8 cellular contexts compared by ENCODE assay signal in genomic region chr1:1599030-1599916, GRCh38. TPM values are rescaled to one million over a fixed set of nuclear protein-coding genes. Genes with fewer than 3 reads are reported as not detected.
DNase-seq lines count a peak whose midpoint lies in the region; ATAC-seq and TF ChIP-seq lines count a peak whose summit lies in the region.

No MANE protein-coding gene starts in this region.

- H3K4me3 Mint-ChIP-seq in Caco-2 (ENCODE audit: unreplicated experiment): peak overlapping the region; percentile 76
- peak overlapping the region; percentile 77 to 80 for H3K4me3 Mint-ChIP-seq in stimulated activated naive B cell treated with anti-CD40 and anti-IgM and Interleukin-4, amounts not matched to agents 10 μg/mL and 1 μg/mL and 100 μg/mL, for 72 hours

- no peaks in the 10 kb centered on the region for H3K9me3 ChIP-seq in Caco-2

- DNase-seq in Caco-2: peak in 1 of 2 experiments; percentile 37
- DNase-seq in activated naive CD4-positive, alpha-beta T cell treated with anti-CD3 and anti-CD28 coated beads, Interleukin-2, amount 50 U/mL, for 16 hours: peak; percentile 43
- DNase-seq in hepatic stellate cell (ENCODE audit: low spot score): peak; percentile 66
- DNase-seq in stimulated activated naive B cell treated with anti-CD40 and anti-IgM and Interleukin-4, amounts not matched to agents 10 μg/mL and 1 μg/mL and 100 μg/mL, for 72 hours: no peak
- DNase-seq in OCI-M2 (lab: John Stamatoyannopoulos, UW; ENCODE audit: unreplicated experiment): no peak

- no peaks in the 10 kb centered on the region for H3K36me3 ChIP-seq in Caco-2 (ENCODE audit: control insufficient read depth, insufficient read depth, low read length)

- CTCF ChIA-PET in Caco-2 (lab: Charles Lee): no interaction called here

- H3K27me3 ChIP-seq in Caco-2 (replicated peaks; ENCODE audit: control insufficient read depth, insufficient read depth, low read length): no peaks in the 10 kb centered on the region

- H3K9me3 Mint-ChIP-seq in Caco-2 (ENCODE audit: unreplicated experiment): no peaks in the 10 kb centered on the region
- no peaks in the 10 kb centered on the region for H3K9me3 Mint-ChIP-seq in stimulated activated naive B cell treated with anti-CD40 and anti-IgM and Interleukin-4, amounts not matched to agents 10 μg/mL and 1 μg/mL and 100 μg/mL, for 72 hours

- ATAC-seq in stimulated activated naive B cell treated with anti-CD40 and anti-IgM and Interleukin-4, amounts not matched to agents 10 μg/mL and 1 μg/mL and 100 μg/mL, for 72 hours (replicated peaks): peak; percentile 50 to 60
- no peak for ATAC-seq in HG02981 (IDR thresholded peaks at IDR 0.05; ENCODE audit: unreplicated experiment)
- no peak for ATAC-seq in HG02885 (IDR thresholded peaks at IDR 0.05; ENCODE audit: poor library complexity, unreplicated experiment)

- no peaks in the 10 kb centered on the region for H3K27me3 Mint-ChIP-seq in Caco-2 (ENCODE audit: insufficient read depth, unreplicated experiment)
- H3K27me3 Mint-ChIP-seq in stimulated activated naive B cell treated with anti-CD40 and anti-IgM and Interleukin-4, amounts not matched to agents 10 μg/mL and 1 μg/mL and 100 μg/mL, for 72 hours: peaks cover 6 to 19% of the 10 kb centered on the region in 2 donors

- H3K4me1 ChIP-seq in Caco-2: no peaks in the 10 kb centered on the region; the same call in 1 of the 2 replicates

- intact Hi-C loops in Caco-2 (cut with micrococcal nuclease; ENCODE audit: unreplicated experiment): no loop called here

- H3K27ac Mint-ChIP-seq in Caco-2 (ENCODE audit: unreplicated experiment): no peak overlapping the region
- peak overlapping the region; percentile 77 for H3K27ac Mint-ChIP-seq in stimulated activated naive B cell treated with anti-CD40 and anti-IgM and Interleukin-4, amounts not matched to agents 10 μg/mL and 1 μg/mL and 100 μg/mL, for 72 hours

- no peaks in the 10 kb centered on the region for H3K36me3 Mint-ChIP-seq in Caco-2 (ENCODE audit: insufficient read depth, unreplicated experiment)
- H3K36me3 Mint-ChIP-seq in stimulated activated naive B cell treated with anti-CD40 and anti-IgM and Interleukin-4, amounts not matched to agents 10 μg/mL and 1 μg/mL and 100 μg/mL, for 72 hours: no peaks in the 10 kb centered on the region

- H3K4me1 Mint-ChIP-seq in Caco-2 (ENCODE audit: low read depth, unreplicated experiment): no peaks in the 10 kb centered on the region
- H3K4me1 Mint-ChIP-seq in stimulated activated naive B cell treated with anti-CD40 and anti-IgM and Interleukin-4, amounts not matched to agents 10 μg/mL and 1 μg/mL and 100 μg/mL, for 72 hours: peaks cover 18 to 33% of the 10 kb centered on the region in 2 donors

- POLR2A ChIA-PET in Caco-2 (lab: Charles Lee): no interaction called here

- BruUV-seq in Caco-2 (replicated peaks; lab: Mats Ljungman, UMichigan): no TSS peak

- peak overlapping the region; percentile 37 for H3K4me3 ChIP-seq in Caco-2 (ENCODE audit: low read depth, low read length)

- no peak for TF ChIP-seq CTCF in Caco-2 (IDR thresholded peaks at IDR 0.05; ENCODE audit: insufficient read depth in 1 of 2, low read depth in 1 of 2, low read length in 1 of 2, severe bottlenecking in 1 of 2, unreplicated experiment in 1 of 2)
- peak; percentile 21; the same call in 1 of the 2 replicates for TF ChIP-seq CTCF in LNCAP (IDR thresholded peaks at IDR 0.05)

RNA-seq across cellular contexts. Expression of gene FNDC10, which starts 0.7 kb away (rescaled TPM):
- total RNA-seq in Caco-2 (2022): 13.6 and 15.6 TPM in 2 replicates

RNA-seq across cellular contexts. Expression of gene MIB2, which starts 16.0 kb away (rescaled TPM):
- total RNA-seq in Caco-2 (2022): 31.9 and 32.4 TPM in 2 replicates

RNA-seq across cellular contexts. Expression of gene SSU72, which starts 24.6 kb away (rescaled TPM):
- total RNA-seq in Caco-2 (2022): 91.5 and 96.2 TPM in 2 replicates

RNA-seq across cellular contexts. Expression of gene MMP23B, which starts 32.7 kb away (rescaled TPM):
- 3.7 and 6.0 TPM in 2 replicates for total RNA-seq in Caco-2 (2022)

RNA-seq across cellular contexts. Expression of gene TMEM240, which starts 58.8 kb away (rescaled TPM):
- 1.0 and 1.2 TPM in 2 replicates for total RNA-seq in Caco-2 (2022)

Comparison
In these comparisons a context has a peak if more than half of its experiments do, and no peak if none do; other contexts are left out.
1. DNase-seq: peak in activated naive CD4-positive, alpha-beta T cell treated with anti-CD3 and anti-CD28 coated beads, Interleukin-2, amount 50 U/mL, for 16 hours (single experiment) and hepatic stellate cell (single experiment); none in stimulated activated naive B cell treated with anti-CD40 and anti-IgM and Interleukin-4, amounts not matched to agents 10 μg/mL and 1 μg/mL and 100 μg/mL, for 72 hours (single experiment) and OCI-M2 (single experiment).
2. ATAC-seq: peak in stimulated activated naive B cell treated with anti-CD40 and anti-IgM and Interleukin-4, amounts not matched to agents 10 μg/mL and 1 μg/mL and 100 μg/mL, for 72 hours (2 of 2); none in HG02981 (single experiment) and HG02885 (single experiment).